Comparison of ENCODE assay signal across 8 cellular contexts in genomic region chr1:111621050-111621449, GRCh38. TPM values are rescaled to one million over a fixed set of nuclear protein-coding genes. Genes with fewer than 3 reads are reported as not detected.
A peak's percentile ranks its signal among the peaks of the same experiment; 100 is the strongest.
DNase-seq lines count a peak whose midpoint lies in the region; ATAC-seq and TF ChIP-seq lines count a peak whose summit lies in the region.

No MANE protein-coding gene starts in this region.

- peak overlapping the region; percentile 90 for H3K27ac Mint-ChIP-seq in activated naive CD4-positive, alpha-beta T cell treated with anti-CD3 and anti-CD28 coated beads, Interleukin-2, amount 50 U/mL, for 24 hours
- peak overlapping the region; percentile 96 for H3K27ac Mint-ChIP-seq in activated CD8-positive, alpha-beta T cell treated with anti-CD3 and anti-CD28 coated beads for 36 hours

- DNase-seq in activated naive CD4-positive, alpha-beta T cell treated with anti-CD3 and anti-CD28 coated beads, Interleukin-2, amount 50 U/mL, for 16 hours, result no peak
- DNase-seq in activated CD8-positive, alpha-beta T cell treated with anti-CD3 and anti-CD28 coated beads for 36 hours, result peak; percentile 52
- no peak for DNase-seq in kidney epithelial cell (ENCODE audit: low read depth)
- no peak for DNase-seq in tibial nerve (ENCODE audit: low spot score in 2 of 2)
- no peak for DNase-seq in NCI-H748 treated with DMSO at 0.1 percent for 48 hours (lab: John Stamatoyannopoulos, UW)
- no peak for DNase-seq in GOT3 (lab: John Stamatoyannopoulos, UW)

- CTCF ChIA-PET in activated CD8-positive, alpha-beta T cell treated with anti-CD3 and anti-CD28 coated beads for 36 hours (lab: Charles Lee), result interaction anchor here (0.7 to 9.7 kb wide), 7 partner anchors 20 to 150 kb away, joined by 3 to 77 read pairs (median 3); no protein-coding TSS in a partner anchor

- no peak for ATAC-seq in activated CD8-positive, alpha-beta T cell treated with anti-CD3 and anti-CD28 coated beads for 36 hours
- no peak for ATAC-seq in HG02884 (IDR thresholded peaks at IDR 0.05; ENCODE audit: unreplicated experiment)

- peak overlapping the region; percentile 100 for H3K4me3 Mint-ChIP-seq in activated naive CD4-positive, alpha-beta T cell treated with anti-CD3 and anti-CD28 coated beads, Interleukin-2, amount 50 U/mL, for 24 hours
- H3K4me3 Mint-ChIP-seq in activated CD8-positive, alpha-beta T cell treated with anti-CD3 and anti-CD28 coated beads for 36 hours, result peak overlapping the region; percentile 99

- no peak for TF ChIP-seq POLR2A in tibial nerve (IDR thresholded peaks at IDR 0.05)

- 30 to 38% methylated on average over 4 of the region's 4 CpGs for WGBS in tibial nerve, 2 donors

- TF ChIP-seq EP300 in tibial nerve (IDR thresholded peaks at IDR 0.05), result no peak

- no peaks in the 10 kb centered on the region for H3K27me3 Mint-ChIP-seq in activated naive CD4-positive, alpha-beta T cell treated with anti-CD3 and anti-CD28 coated beads, Interleukin-2, amount 50 U/mL, for 24 hours
- no peaks in the 10 kb centered on the region for H3K27me3 Mint-ChIP-seq in activated CD8-positive, alpha-beta T cell treated with anti-CD3 and anti-CD28 coated beads for 36 hours

- H3K27me3 ChIP-seq in kidney epithelial cell (ENCODE audit: control insufficient read depth, insufficient read depth, low read length), result no peaks in the 10 kb centered on the region
- H3K27me3 ChIP-seq in tibial nerve, result no peaks in the 10 kb centered on the region

- H3K36me3 Mint-ChIP-seq in activated naive CD4-positive, alpha-beta T cell treated with anti-CD3 and anti-CD28 coated beads, Interleukin-2, amount 50 U/mL, for 24 hours, result peaks cover 7% of the 10 kb centered on the region
- H3K36me3 Mint-ChIP-seq in activated CD8-positive, alpha-beta T cell treated with anti-CD3 and anti-CD28 coated beads for 36 hours (ENCODE audit: low read depth), result peaks cover 39% of the 10 kb centered on the region

- no peaks in the 10 kb centered on the region for H3K9me3 Mint-ChIP-seq in activated naive CD4-positive, alpha-beta T cell treated with anti-CD3 and anti-CD28 coated beads, Interleukin-2, amount 50 U/mL, for 24 hours
- no peaks in the 10 kb centered on the region for H3K9me3 Mint-ChIP-seq in activated CD8-positive, alpha-beta T cell treated with anti-CD3 and anti-CD28 coated beads for 36 hours

- intact Hi-C loops in activated CD8-positive, alpha-beta T cell treated with anti-CD3 and anti-CD28 coated beads for 36 hours (cut with micrococcal nuclease), result loop anchor here (2.0 to 5.0 kb wide), 2 partner anchors 36 to 104 kb away; no protein-coding TSS in a partner anchor

- H3K4me1 Mint-ChIP-seq in activated naive CD4-positive, alpha-beta T cell treated with anti-CD3 and anti-CD28 coated beads, Interleukin-2, amount 50 U/mL, for 24 hours, result peaks cover 78% of the 10 kb centered on the region
- peaks cover 65% of the 10 kb centered on the region for H3K4me1 Mint-ChIP-seq in activated CD8-positive, alpha-beta T cell treated with anti-CD3 and anti-CD28 coated beads for 36 hours (ENCODE audit: low read depth)

- TF ChIP-seq CTCF in activated CD8-positive, alpha-beta T cell treated with anti-CD3 and anti-CD28 coated beads for 36 hours (IDR thresholded peaks at IDR 0.05), result no peak
- TF ChIP-seq CTCF in kidney epithelial cell (IDR thresholded peaks at IDR 0.05; ENCODE audit: insufficient read depth, low read length, poor library complexity, severe bottlenecking) (no peak), tibial nerve (IDR thresholded peaks at IDR 0.05) (no peak)

- POLR2A ChIA-PET in activated CD8-positive, alpha-beta T cell treated with anti-CD3 and anti-CD28 coated beads for 36 hours (lab: Charles Lee), result interaction anchor here (1.1 to 10.9 kb wide), 5 partner anchors 10 to 145 kb away, joined by 3 to 176 read pairs (median 17); no protein-coding TSS in a partner anchor

- peaks cover 0 to 66% (median 41%) of the 10 kb centered on the region in 4 donors for H3K4me1 ChIP-seq in tibial nerve

- no peaks in the 10 kb centered on the region for H3K9me3 ChIP-seq in tibial nerve

- no peaks in the 10 kb centered on the region for H3K36me3 ChIP-seq in kidney epithelial cell (ENCODE audit: control insufficient read depth, insufficient read depth, low read length)
- no peaks in the 10 kb centered on the region for H3K36me3 ChIP-seq in tibial nerve

- H3K4me3 ChIP-seq in kidney epithelial cell (ENCODE audit: low read depth, low read length) (peak overlapping the region; percentile 93), tibial nerve (peak overlapping the region; percentile 70 to 95 (median 82))

- H3K27ac ChIP-seq in tibial nerve, result peak overlapping the region; percentile 94 to 99 (median 96)

RNA-seq across cellular contexts. Expression of gene RAP1A, which starts 1.5 kb away (rescaled TPM):
- 100 to 1,000 TPM; 197 to 198 TPM for total RNA-seq in activated CD8-positive, alpha-beta T cell treated with anti-CD3 and anti-CD28 coated beads for 36 hours
- total RNA-seq in kidney epithelial cell (39.2 and 42.8 TPM in 2 replicates), tibial nerve (10 to 100 TPM; 45.5 to 48.7 (median 46.8) TPM)
